ENCODE assay signal across 21 cellular contexts in the genomic region with DNA sequence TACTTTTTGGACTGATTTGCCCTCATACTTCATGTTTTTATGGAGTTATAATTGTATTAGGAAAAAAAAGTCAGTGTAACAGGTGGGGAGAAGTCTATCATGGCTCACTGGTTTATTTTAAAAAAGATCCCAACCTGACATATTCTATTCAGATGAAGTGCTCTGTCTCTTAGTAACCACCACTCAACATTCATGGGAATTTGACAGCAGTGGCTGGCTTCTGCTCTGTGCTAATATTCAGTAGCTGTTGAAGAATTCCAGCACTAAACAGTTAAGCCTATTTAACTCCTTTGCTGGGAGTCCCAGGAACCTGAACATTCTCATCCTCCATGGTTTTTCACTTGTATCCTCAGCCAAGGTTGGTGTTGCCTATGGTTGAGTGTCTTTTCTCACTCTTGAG. TPM values are rescaled to one million over a fixed set of nuclear protein-coding genes. Genes with fewer than 3 reads are reported as not detected.
"Had no signal": no experiment of that assay in that cellular context is flagged by ENCODE, and none has a peak within 500 bp of the region (broad histone marks: within the 10 kb centered on the region; RNA-seq: fewer than 3 reads in every experiment).

No MANE protein-coding gene starts in this region.

- H3K27ac ChIP-seq: Peyer's patch, RWPE1, VCaP had no signal

- H3K9me3 ChIP-seq: Peyer's patch had no signal

- H3K27me3 ChIP-seq: Peyer's patch had no signal

- H3K4me1 ChIP-seq: Peyer's patch had no signal

- DNase-seq: activated CD4-positive, alpha-beta T cell treated with anti-CD3 and anti-CD28 coated beads for 36 hours; activated CD8-positive, alpha-beta memory T cell treated with anti-CD3 and anti-CD28 coated beads, Interleukin-2, amount 50 U/mL, for 4 hours; activated CD8-positive, alpha-beta T cell treated with anti-CD3 and anti-CD28 coated beads for 36 hours; activated gamma-delta T cell treated with Interleukin-2 at 50 U/mL for 16 hours; activated naive CD4-positive, alpha-beta T cell treated with anti-CD3 and anti-CD28 coated beads, Interleukin-2, amount 10 ng/mL, durations not matched to agents 7 days and 5 days; activated naive CD8-positive, alpha-beta T cell treated with anti-CD3 and anti-CD28 coated beads for 36 hours; activated T-cell treated with anti-CD3 and anti-CD28 coated beads, Interleukin-2, amount 50 U/mL, for 72 hours; KG1; NCI-H1048; NCI-H1417; NCI-H1694; NCI-H2029; NCI-H446; NCI-H524; Peyer's patch; SHP77 treated with DMSO at 0.1 percent for 48 hours; T-helper 17 cell; T1000 had no signal

- ATAC-seq: activated CD4-positive, alpha-beta T cell treated with anti-CD3 and anti-CD28 coated beads for 36 hours; activated CD8-positive, alpha-beta T cell treated with anti-CD3 and anti-CD28 coated beads for 36 hours; activated T-cell treated with anti-CD3 and anti-CD28 coated beads, Interleukin-2, amount 50 U/mL, for 72 hours; T-helper 17 cell had no signal

- H3K36me3 ChIP-seq: Peyer's patch had no signal

- H3K4me3 ChIP-seq: Peyer's patch had no signal

RNA-seq across cellular contexts. Expression of a gene that starts 23.1 kb away (rescaled TPM):
- polyA plus RNA-seq: IgD-negative memory B cell had no signal
